ENCODE assay signal across 17 cellular contexts in the genomic region with DNA sequence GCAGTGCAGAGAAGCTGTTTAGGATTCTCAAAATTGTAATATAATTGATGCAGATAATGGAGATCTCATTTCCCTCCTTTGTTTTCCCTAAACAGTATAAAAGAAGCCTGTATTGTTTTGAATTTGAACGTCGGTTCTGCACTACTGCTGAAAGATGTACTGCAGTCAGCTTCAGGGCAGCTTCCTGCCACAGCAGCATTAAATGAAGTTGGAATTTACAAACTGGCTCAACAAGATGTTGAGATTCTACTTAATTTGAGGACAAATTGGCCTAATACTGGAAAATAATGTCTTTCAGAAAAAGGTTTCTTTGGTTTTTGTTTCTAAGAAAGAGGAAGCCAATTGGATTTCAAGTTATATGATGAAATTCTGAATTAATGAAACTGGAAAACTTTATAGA. TPM values are rescaled to one million over a fixed set of nuclear protein-coding genes. Genes with fewer than 3 reads are reported as not detected.
A peak's percentile ranks its signal among the peaks of the same experiment; 100 is the strongest.
DNase-seq lines count a peak whose midpoint lies in the region; TF ChIP-seq lines count a peak whose summit lies in the region.
"Had no signal": no experiment of that assay in that cellular context is flagged by ENCODE, and none has a peak within 500 bp of the region (broad histone marks: within the 10 kb centered on the region; RNA-seq: fewer than 3 reads in every experiment).

No MANE protein-coding gene starts in this region.

- no peaks in the 10 kb centered on the region for H3K9me3 ChIP-seq in vagina
- H3K9me3 ChIP-seq: A549 had no signal

- no peaks in the 10 kb centered on the region for H3K4me1 Mint-ChIP-seq in Calu3 (ENCODE audit: low read depth, unreplicated experiment)
- H3K4me1 Mint-ChIP-seq: CD4-positive, alpha-beta memory T cell; GM23338; H9 had no signal

- no peaks in the 10 kb centered on the region for H3K27me3 Mint-ChIP-seq in Calu3 (ENCODE audit: unreplicated experiment)
- H3K27me3 Mint-ChIP-seq: CD4-positive, alpha-beta memory T cell had no signal

- BruUV-seq in Calu3 (replicated peaks; lab: Mats Ljungman, UMichigan): no TSS peak

- no peak for TF ChIP-seq CTCF in dorsolateral prefrontal cortex (IDR thresholded peaks at IDR 0.05 in 54 of 56, conservative IDR thresholded peaks at IDR 0.05 in 2 of 56; ENCODE audit: low read depth in 1 of 56, partially characterized antibody in 56 of 56)
- no peak for TF ChIP-seq CTCF in vagina (IDR thresholded peaks at IDR 0.05)
- TF ChIP-seq CTCF in Calu3 (IDR thresholded peaks at IDR 0.05; ENCODE audit: unreplicated experiment): no peak

- H3K4me3 ChIP-seq in dorsolateral prefrontal cortex (peak overlapping the region in 5 of 59 donors; percentile 7 to 28 (median 14)), vagina (no peak overlapping the region)
- H3K4me3 ChIP-seq: A549, GM23338 had no signal

- peaks cover 9% of the 10 kb centered on the region for H3K4me1 ChIP-seq in vagina
- H3K4me1 ChIP-seq: A549 had no signal

- H3K27ac ChIP-seq in angular gyrus (ENCODE audit: low read depth, low read length): peak overlapping the region; percentile 24
- H3K27ac ChIP-seq in dorsolateral prefrontal cortex: peak overlapping the region in 48 of 59 donors; percentile 2 to 84 (median 52)
- H3K27ac ChIP-seq in vagina: peak overlapping the region; percentile 33
- H3K27ac ChIP-seq: A549 had no signal

- H3K4me3 Mint-ChIP-seq in Calu3 (ENCODE audit: low read depth, unreplicated experiment): no peak overlapping the region
- H3K4me3 Mint-ChIP-seq: GM23338, H9 had no signal

- peaks cover 0 to 31% of the 10 kb centered on the region in 2 donors for H3K36me3 ChIP-seq in vagina

- CTCF ChIA-PET in Calu3 (lab: Charles Lee): interaction anchor here (0.6 kb wide), 1 partner anchor 629 kb away, joined by 3 read pairs; no protein-coding TSS in a partner anchor

- H3K27me3 ChIP-seq in dorsolateral prefrontal cortex: no peaks in the 10 kb centered on the region
- no peaks in the 10 kb centered on the region for H3K27me3 ChIP-seq in vagina

- no peak overlapping the region for H3K27ac Mint-ChIP-seq in Calu3 (ENCODE audit: unreplicated experiment)
- H3K27ac Mint-ChIP-seq: GM23338, H9 had no signal

- intact Hi-C loops in dorsolateral prefrontal cortex (cut with DNase I): no loop called here
- intact Hi-C loops in vagina (cut with DNase I): no loop called here
- intact Hi-C loops in Calu3 (cut with micrococcal nuclease; ENCODE audit: unreplicated experiment): no loop called here

- TF ChIP-seq POLR2A in vagina (IDR thresholded peaks at IDR 0.05): no peak

- H3K9me3 Mint-ChIP-seq in Calu3 (ENCODE audit: low read depth, unreplicated experiment): no peaks in the 10 kb centered on the region
- H3K9me3 Mint-ChIP-seq: CD4-positive, alpha-beta memory T cell; GM23338; H9 had no signal

- peaks cover 5% of the 10 kb centered on the region for H3K36me3 Mint-ChIP-seq in Calu3 (ENCODE audit: insufficient read depth, unreplicated experiment)

- DNase-seq in dorsolateral prefrontal cortex: no peak
- DNase-seq in pons (ENCODE audit: low spot score): peak; percentile 59
- DNase-seq in vagina (ENCODE audit: extremely low spot score in 2 of 2): no peak
- no peak for DNase-seq in NCI-H2107 treated with DMSO at 0.1 percent for 48 hours (lab: John Stamatoyannopoulos, UW; ENCODE audit: unreplicated experiment)
- no peak for DNase-seq in Calu3
- DNase-seq in HuH-7.5 (ENCODE audit: low spot score): no peak
- DNase-seq: 8988T; C1 segment of cervical spinal cord; CD4-positive, alpha-beta memory T cell; COR-L47; DMS153; DND-41; H9 had no signal

RNA-seq across cellular contexts. Expression of gene EFCAB10, which starts 14.3 kb away (rescaled TPM):
- total RNA-seq in dorsolateral prefrontal cortex (1 to 10 TPM in 112 of 120 experiments, under 1 TPM in 7, not detected in 1; 0.68 to 6.1 (median 2.3) TPM), vagina (not detected), Calu3 (2022) (not detected in 2 replicates)
- total RNA-seq: H4 had no signal

RNA-seq across cellular contexts. Expression of gene RINT1, which starts 35.0 kb away (rescaled TPM):
- total RNA-seq in dorsolateral prefrontal cortex (10 to 100 TPM; 14.1 to 34.8 (median 22.7) TPM), vagina (27.5 TPM), Calu3 (2022) (17.1 and 18.6 TPM in 2 replicates)

RNA-seq across cellular contexts. Expression of gene PUS7, which starts 45.0 kb away (rescaled TPM):
- total RNA-seq in dorsolateral prefrontal cortex (10 to 100 TPM in 114 of 120 experiments, 1 to 10 TPM in 6; 9.3 to 22.2 (median 14.4) TPM), vagina (16.9 TPM), Calu3 (2022) (28.4 and 29.1 TPM in 2 replicates)
